In the genomic region with DNA sequence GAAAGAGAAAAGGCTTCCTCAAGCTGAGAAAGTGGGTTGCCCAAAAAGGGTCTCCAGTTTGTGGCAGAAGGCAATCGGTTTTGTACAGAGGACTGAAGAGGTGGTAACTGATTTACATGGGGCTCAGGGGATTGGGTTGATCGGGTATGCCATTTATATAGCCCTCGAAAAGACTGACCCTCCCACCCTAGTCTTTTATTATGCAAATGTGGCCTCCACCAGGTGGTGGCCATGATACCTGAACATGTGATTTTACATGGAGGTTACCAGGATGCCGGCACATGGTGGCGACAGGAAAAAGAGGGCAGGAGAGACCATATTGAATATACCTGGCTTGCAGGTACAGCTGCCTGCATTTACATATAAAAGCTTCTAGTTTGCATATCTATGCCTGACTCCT, we compare ENCODE assay signal across 17 cellular contexts.
"Had no signal": no experiment of that assay in that cellular context is flagged by ENCODE, and none has a peak within 500 bp of the region (broad histone marks: within the 10 kb centered on the region; RNA-seq: fewer than 3 reads in every experiment).

No MANE protein-coding gene starts in this region.

- H3K27ac Mint-ChIP-seq: activated B cell treated with CpG ODN at 0.5 μM for 24 hours; activated CD4-positive, alpha-beta T cell treated with anti-CD3 and anti-CD28 coated beads, Interleukin-2, amount 10 ng/mL, durations not matched to agents 24 days and 14 days; activated naive CD8-positive, alpha-beta T cell treated with anti-CD3 and anti-CD28 coated beads, Interleukin-2, amount 10 ng/mL, durations not matched to agents 7 days and 5 days; brain; stimulated activated effector memory CD8-positive, alpha-beta T cell treated with anti-CD3 and anti-CD28 coated beads, Interleukin-12 subunit alpha, Interleukin-12 subunit beta, amount 100 ng/mL, for 72 hours; T-helper 17 cell had no signal

- H3K9me3 ChIP-seq: esophagus squamous epithelium, ovary, thyroid gland had no signal

- H3K9me3 Mint-ChIP-seq: activated B cell treated with CpG ODN at 0.5 μM for 24 hours; activated CD4-positive, alpha-beta T cell treated with anti-CD3 and anti-CD28 coated beads, Interleukin-2, amount 10 ng/mL, durations not matched to agents 24 days and 14 days; activated naive CD8-positive, alpha-beta T cell treated with anti-CD3 and anti-CD28 coated beads, Interleukin-2, amount 10 ng/mL, durations not matched to agents 7 days and 5 days; brain; stimulated activated effector memory CD8-positive, alpha-beta T cell treated with anti-CD3 and anti-CD28 coated beads, Interleukin-12 subunit alpha, Interleukin-12 subunit beta, amount 100 ng/mL, for 72 hours had no signal

- DNase-seq: activated B cell treated with CpG ODN at 0.5 μM for 24 hours; activated CD4-positive, alpha-beta T cell treated with anti-CD3 and anti-CD28 coated beads, Interleukin-2, amount 10 ng/mL, durations not matched to agents 24 days and 14 days; activated CD8-positive, alpha-beta memory T cell treated with anti-CD3 and anti-CD28 coated beads, Interleukin-2, amount 50 U/mL, for 48 hours; activated naive CD4-positive, alpha-beta T cell; activated naive CD8-positive, alpha-beta T cell treated with anti-CD3 and anti-CD28 coated beads, Interleukin-2, amount 10 ng/mL, durations not matched to agents 7 days and 5 days; central memory CD4-positive, alpha-beta T cell; esophagus squamous epithelium; islet precursor cell; ovary; stimulated activated CD4-positive, alpha-beta T cell treated with anti-CD3 and anti-CD28 coated beads, Interleukin-12 subunit alpha, Interleukin-12 subunit beta, amount 100 ng/mL, for 4 hours; T-helper 17 cell; thyroid gland had no signal

- H3K4me2 ChIP-seq: hepatocyte had no signal

- ATAC-seq: left lobe of liver; stimulated activated effector memory CD8-positive, alpha-beta T cell treated with anti-CD3 and anti-CD28 coated beads, Interleukin-12 subunit alpha, Interleukin-12 subunit beta, amount 100 ng/mL, for 72 hours; T-helper 17 cell had no signal

- H3K4me1 Mint-ChIP-seq: activated B cell treated with CpG ODN at 0.5 μM for 24 hours; activated naive CD8-positive, alpha-beta T cell treated with anti-CD3 and anti-CD28 coated beads, Interleukin-2, amount 10 ng/mL, durations not matched to agents 7 days and 5 days; stimulated activated effector memory CD8-positive, alpha-beta T cell treated with anti-CD3 and anti-CD28 coated beads, Interleukin-12 subunit alpha, Interleukin-12 subunit beta, amount 100 ng/mL, for 72 hours had no signal

- H3K27me3 Mint-ChIP-seq: activated B cell treated with CpG ODN at 0.5 μM for 24 hours; activated CD4-positive, alpha-beta T cell treated with anti-CD3 and anti-CD28 coated beads, Interleukin-2, amount 10 ng/mL, durations not matched to agents 24 days and 14 days; activated naive CD8-positive, alpha-beta T cell treated with anti-CD3 and anti-CD28 coated beads, Interleukin-2, amount 10 ng/mL, durations not matched to agents 7 days and 5 days; brain; T-helper 17 cell had no signal

- H3K4me1 ChIP-seq: esophagus squamous epithelium, thyroid gland had no signal

- H3K36me3 ChIP-seq: ovary, thyroid gland had no signal

- H2AFZ ChIP-seq: hepatocyte had no signal

- H3K27ac ChIP-seq: coronary artery, esophagus squamous epithelium, hepatocyte, ovary, thyroid gland had no signal

- H3K27me3 ChIP-seq: esophagus squamous epithelium, hepatocyte, ovary, thyroid gland had no signal

- H3K36me3 Mint-ChIP-seq: activated naive CD8-positive, alpha-beta T cell treated with anti-CD3 and anti-CD28 coated beads, Interleukin-2, amount 10 ng/mL, durations not matched to agents 7 days and 5 days had no signal

- H3K4me3 Mint-ChIP-seq: activated B cell treated with CpG ODN at 0.5 μM for 24 hours; activated CD4-positive, alpha-beta T cell treated with anti-CD3 and anti-CD28 coated beads, Interleukin-2, amount 10 ng/mL, durations not matched to agents 24 days and 14 days; activated naive CD8-positive, alpha-beta T cell treated with anti-CD3 and anti-CD28 coated beads, Interleukin-2, amount 10 ng/mL, durations not matched to agents 7 days and 5 days; brain; stimulated activated effector memory CD8-positive, alpha-beta T cell treated with anti-CD3 and anti-CD28 coated beads, Interleukin-12 subunit alpha, Interleukin-12 subunit beta, amount 100 ng/mL, for 72 hours; T-helper 17 cell had no signal

- H3K4me3 ChIP-seq: coronary artery, esophagus squamous epithelium, hepatocyte, ovary, thyroid gland had no signal
